ENCODE assay signal across 18 cellular contexts in genomic region chr22:38741166-38741565, GRCh38. TPM values are rescaled to one million over a fixed set of nuclear protein-coding genes. Genes with fewer than 3 reads are reported as not detected.
DNase-seq lines count a peak whose midpoint lies in the region; ATAC-seq and TF ChIP-seq lines count a peak whose summit lies in the region.
"Had no signal": no experiment of that assay in that cellular context is flagged by ENCODE, and none has a peak within 500 bp of the region (broad histone marks: within the 10 kb centered on the region; RNA-seq: fewer than 3 reads in every experiment).

No MANE protein-coding gene starts in this region.

- no peak for ATAC-seq in activated CD4-positive, alpha-beta T cell treated with anti-CD3 and anti-CD28 coated beads for 36 hours
- no peak for ATAC-seq in activated CD8-positive, alpha-beta T cell treated with anti-CD3 and anti-CD28 coated beads, Interleukin-2, amount 10 ng/mL, durations not matched to agents 7 days and 5 days
- no peak for ATAC-seq in GM21526 (IDR thresholded peaks at IDR 0.05; ENCODE audit: low FRiP score, unreplicated experiment)

- no peaks in the 10 kb centered on the region for H3K27me3 Mint-ChIP-seq in activated CD4-positive, alpha-beta T cell treated with anti-CD3 and anti-CD28 coated beads for 36 hours
- no peaks in the 10 kb centered on the region for H3K27me3 Mint-ChIP-seq in activated CD8-positive, alpha-beta T cell treated with anti-CD3 and anti-CD28 coated beads, Interleukin-2, amount 10 ng/mL, durations not matched to agents 7 days and 5 days (ENCODE audit: low read depth)
- peaks cover 4% of the 10 kb centered on the region for H3K27me3 Mint-ChIP-seq in endothelial cell (ENCODE audit: unreplicated experiment)

- no peaks in the 10 kb centered on the region for H3K9me3 Mint-ChIP-seq in activated CD4-positive, alpha-beta T cell treated with anti-CD3 and anti-CD28 coated beads for 36 hours (ENCODE audit: low read depth)
- no peaks in the 10 kb centered on the region for H3K9me3 Mint-ChIP-seq in activated CD8-positive, alpha-beta T cell treated with anti-CD3 and anti-CD28 coated beads, Interleukin-2, amount 10 ng/mL, durations not matched to agents 7 days and 5 days (ENCODE audit: insufficient read depth)
- no peaks in the 10 kb centered on the region for H3K9me3 Mint-ChIP-seq in endothelial cell (ENCODE audit: unreplicated experiment)

- no peak for TF ChIP-seq CTCF in endothelial cell (IDR thresholded peaks at IDR 0.05; ENCODE audit: unreplicated experiment)

- peaks cover 100% of the 10 kb centered on the region for H3K36me3 ChIP-seq in BLaER1

- POLR2A ChIA-PET in activated CD4-positive, alpha-beta T cell treated with anti-CD3 and anti-CD28 coated beads for 36 hours (lab: Charles Lee) = no interaction called here
- POLR2A ChIA-PET in activated CD8-positive, alpha-beta T cell treated with anti-CD3 and anti-CD28 coated beads, Interleukin-2, amount 10 ng/mL, durations not matched to agents 7 days and 5 days (lab: Charles Lee) = interaction anchor here (0.9 to 16.4 kb wide), 3 partner anchors 11 to 23 kb away, joined by 4 to 307 read pairs (median 4); partner anchors contain the start of gene SUN2

- peaks cover 63% of the 10 kb centered on the region for H3K4me1 ChIP-seq in BLaER1
- H3K4me1 ChIP-seq: BE2C, parathyroid adenoma had no signal

- no peak overlapping the region; the same call in 1 of the 2 replicates for H3K4me2 ChIP-seq in BLaER1
- H3K4me2 ChIP-seq: hepatocyte, SK-N-SH had no signal

- no peak overlapping the region for H3K4me3 Mint-ChIP-seq in activated CD4-positive, alpha-beta T cell treated with anti-CD3 and anti-CD28 coated beads for 36 hours
- H3K4me3 Mint-ChIP-seq in activated CD8-positive, alpha-beta T cell treated with anti-CD3 and anti-CD28 coated beads, Interleukin-2, amount 10 ng/mL, durations not matched to agents 7 days and 5 days = no peak overlapping the region
- no peak overlapping the region for H3K4me3 Mint-ChIP-seq in endothelial cell (ENCODE audit: unreplicated experiment)

- CTCF ChIA-PET in activated CD4-positive, alpha-beta T cell treated with anti-CD3 and anti-CD28 coated beads for 36 hours (lab: Charles Lee) = interaction anchor here (0.5 to 2.7 kb wide), 3 partner anchors 8 to 472 kb away, joined by 4 to 12 read pairs (median 11); no protein-coding TSS in a partner anchor
- CTCF ChIA-PET in activated CD8-positive, alpha-beta T cell treated with anti-CD3 and anti-CD28 coated beads, Interleukin-2, amount 10 ng/mL, durations not matched to agents 7 days and 5 days (lab: Charles Lee) = interaction anchor here (1.5 to 2.7 kb wide), 3 partner anchors 8 to 16 kb away, joined by 4 to 10 read pairs (median 6); no protein-coding TSS in a partner anchor

- DNase-seq in activated CD4-positive, alpha-beta T cell treated with anti-CD3 and anti-CD28 coated beads for 36 hours = no peak
- DNase-seq in activated CD4-positive, alpha-beta T cell treated with anti-CD3 and anti-CD28 coated beads for 4 hours = no peak
- DNase-seq in activated CD8-positive, alpha-beta T cell treated with anti-CD3 and anti-CD28 coated beads, Interleukin-2, amount 10 ng/mL, durations not matched to agents 7 days and 5 days = no peak
- DNase-seq in endothelial cell (ENCODE audit: low spot score) = no peak
- no peak for DNase-seq in T-helper 1 cell
- no peak for DNase-seq in SKM-1 (lab: John Stamatoyannopoulos, UW; ENCODE audit: unreplicated experiment)
- DNase-seq: BE2C, GOT3, islet precursor cell, Kasumi-1, NCI-H1092, NCI-H2081, SK-N-SH had no signal

- H4K20me1 ChIP-seq in BLaER1 = peaks cover 100% of the 10 kb centered on the region

- H3K9ac ChIP-seq in BLaER1 = peak overlapping the region; percentile 30; the same call in 1 of the 2 replicates
- H3K9ac ChIP-seq: parathyroid adenoma, SK-N-SH had no signal

- intact Hi-C loops in activated CD4-positive, alpha-beta T cell treated with anti-CD3 and anti-CD28 coated beads for 36 hours (cut with DNase I, micrococcal nuclease) = loop anchor here in 1 of 2 experiments (2.0 kb wide), 1 partner anchor 26 kb away; no protein-coding TSS in a partner anchor

- H3K4me3 ChIP-seq in BLaER1 = no peak overlapping the region
- H3K4me3 ChIP-seq: hepatocyte, lung had no signal

- H3K27ac Mint-ChIP-seq in activated CD4-positive, alpha-beta T cell treated with anti-CD3 and anti-CD28 coated beads for 36 hours = peak overlapping the region; percentile 42
- H3K27ac Mint-ChIP-seq in activated CD8-positive, alpha-beta T cell treated with anti-CD3 and anti-CD28 coated beads, Interleukin-2, amount 10 ng/mL, durations not matched to agents 7 days and 5 days = peak overlapping the region; percentile 71
- peak overlapping the region; percentile 24 for H3K27ac Mint-ChIP-seq in endothelial cell (ENCODE audit: unreplicated experiment)

- peaks cover 74% of the 10 kb centered on the region for H3K36me3 Mint-ChIP-seq in activated CD4-positive, alpha-beta T cell treated with anti-CD3 and anti-CD28 coated beads for 36 hours (ENCODE audit: low read depth)
- peaks cover 88% of the 10 kb centered on the region for H3K36me3 Mint-ChIP-seq in activated CD8-positive, alpha-beta T cell treated with anti-CD3 and anti-CD28 coated beads, Interleukin-2, amount 10 ng/mL, durations not matched to agents 7 days and 5 days (ENCODE audit: low read depth)
- H3K36me3 Mint-ChIP-seq in endothelial cell (ENCODE audit: low read depth, unreplicated experiment) = peaks cover 49% of the 10 kb centered on the region

- no peaks in the 10 kb centered on the region for H3K9me3 ChIP-seq in BLaER1
- H3K9me3 ChIP-seq: BE2C, SK-N-SH had no signal

- no peaks in the 10 kb centered on the region for H3K27me3 ChIP-seq in BLaER1
- H3K27me3 ChIP-seq: BE2C, hepatocyte had no signal

- no peak overlapping the region; the same call in 1 of the 2 replicates for H3K27ac ChIP-seq in BLaER1
- H3K27ac ChIP-seq: hepatocyte, parathyroid adenoma had no signal

- H3K4me1 Mint-ChIP-seq in activated CD4-positive, alpha-beta T cell treated with anti-CD3 and anti-CD28 coated beads for 36 hours = peaks cover 20% of the 10 kb centered on the region
- peaks cover 65% of the 10 kb centered on the region for H3K4me1 Mint-ChIP-seq in activated CD8-positive, alpha-beta T cell treated with anti-CD3 and anti-CD28 coated beads, Interleukin-2, amount 10 ng/mL, durations not matched to agents 7 days and 5 days (ENCODE audit: low read depth)
- H3K4me1 Mint-ChIP-seq in endothelial cell (ENCODE audit: unreplicated experiment) = peaks cover 14% of the 10 kb centered on the region

RNA-seq across cellular contexts. Expression of gene SUN2, which starts 14.6 kb away (rescaled TPM):
- 100 to 1,000 TPM in 1 of 2 experiments, 10 to 100 TPM in 1; 87.2 to 102 TPM for total RNA-seq in activated CD4-positive, alpha-beta T cell treated with anti-CD3 and anti-CD28 coated beads for 36 hours
- 100 to 1,000 TPM; 481 to 482 TPM for total RNA-seq in activated CD8-positive, alpha-beta T cell treated with anti-CD3 and anti-CD28 coated beads, Interleukin-2, amount 10 ng/mL, durations not matched to agents 7 days and 5 days
- 74.4 TPM for total RNA-seq in endothelial cell (ENCODE audit: unreplicated experiment)

RNA-seq across cellular contexts. Expression of gene GTPBP1, which starts 35.4 kb away (rescaled TPM):
- total RNA-seq in activated CD4-positive, alpha-beta T cell treated with anti-CD3 and anti-CD28 coated beads for 36 hours = 10 to 100 TPM; 88.6 to 92.8 TPM
- total RNA-seq in activated CD8-positive, alpha-beta T cell treated with anti-CD3 and anti-CD28 coated beads, Interleukin-2, amount 10 ng/mL, durations not matched to agents 7 days and 5 days = 10 to 100 TPM; 71.8 to 73.9 TPM
- 44.5 TPM for total RNA-seq in endothelial cell (ENCODE audit: unreplicated experiment)

RNA-seq across cellular contexts. Expression of gene JOSD1, which starts 40.4 kb away (rescaled TPM):
- 10 to 100 TPM; 68.0 to 77.7 TPM for total RNA-seq in activated CD4-positive, alpha-beta T cell treated with anti-CD3 and anti-CD28 coated beads for 36 hours
- 10 to 100 TPM; 60.0 to 63.7 TPM for total RNA-seq in activated CD8-positive, alpha-beta T cell treated with anti-CD3 and anti-CD28 coated beads, Interleukin-2, amount 10 ng/mL, durations not matched to agents 7 days and 5 days
- 49.6 TPM for total RNA-seq in endothelial cell (ENCODE audit: unreplicated experiment)

RNA-seq across cellular contexts. Expression of gene DNAL4, which starts 52.8 kb away (rescaled TPM):
- total RNA-seq in activated CD4-positive, alpha-beta T cell treated with anti-CD3 and anti-CD28 coated beads for 36 hours = 1 to 10 TPM; 7.4 to 8.0 TPM
- 1 to 10 TPM; 8.0 to 8.6 TPM for total RNA-seq in activated CD8-positive, alpha-beta T cell treated with anti-CD3 and anti-CD28 coated beads, Interleukin-2, amount 10 ng/mL, durations not matched to agents 7 days and 5 days
- 20.2 TPM for total RNA-seq in endothelial cell (ENCODE audit: unreplicated experiment)

RNA-seq across cellular contexts. Expression of gene TOMM22, which starts 59.4 kb away (rescaled TPM):
- 100 to 1,000 TPM; 146 to 155 TPM for total RNA-seq in activated CD4-positive, alpha-beta T cell treated with anti-CD3 and anti-CD28 coated beads for 36 hours
- 10 to 100 TPM; 91.3 to 98.7 TPM for total RNA-seq in activated CD8-positive, alpha-beta T cell treated with anti-CD3 and anti-CD28 coated beads, Interleukin-2, amount 10 ng/mL, durations not matched to agents 7 days and 5 days
- 108 TPM for total RNA-seq in endothelial cell (ENCODE audit: unreplicated experiment)
